In the genomic region with DNA sequence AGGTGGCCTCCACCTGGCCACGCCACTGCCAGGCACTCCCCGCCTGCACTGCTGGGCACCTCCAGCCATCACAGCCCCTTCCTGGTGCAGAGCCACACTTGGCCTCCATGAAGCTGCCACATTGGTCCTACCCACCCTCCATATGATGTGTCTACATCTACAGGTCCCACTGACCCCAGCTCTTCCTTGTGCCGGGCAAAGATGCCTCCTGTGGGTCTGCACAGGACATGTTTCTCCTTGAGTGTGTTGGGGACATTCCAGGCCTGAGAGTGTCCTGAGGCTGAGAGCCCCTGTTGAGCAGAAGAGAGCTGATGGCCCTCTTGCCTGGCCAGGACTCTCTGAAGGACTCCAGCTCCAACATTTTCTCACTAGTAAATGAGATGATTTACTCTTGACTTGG, we compare ENCODE assay signal across 31 cellular contexts. TPM values are rescaled to one million over a fixed set of nuclear protein-coding genes. Genes with fewer than 3 reads are reported as not detected.
"Had no signal": no experiment of that assay in that cellular context is flagged by ENCODE, and none has a peak within 500 bp of the region (broad histone marks: within the 10 kb centered on the region; RNA-seq: fewer than 3 reads in every experiment).

No MANE protein-coding gene starts in this region.

- H3K4me3 Mint-ChIP-seq: activated CD4-positive, alpha-beta memory T cell treated with anti-CD3 and anti-CD28 coated beads for 36 hours; activated CD4-positive, alpha-beta T cell treated with anti-CD3 and anti-CD28 coated beads for 36 hours; activated CD4-positive, alpha-beta T cell treated with anti-CD3 and anti-CD28 coated beads, Interleukin-2, amount 10 ng/mL, durations not matched to agents 7 days and 5 days; activated naive CD4-positive, alpha-beta T cell treated with anti-CD3 and anti-CD28 coated beads, Interleukin-2, amount 10 ng/mL, durations not matched to agents 7 days and 5 days; activated naive CD8-positive, alpha-beta T cell; activated naive CD8-positive, alpha-beta T cell treated with anti-CD3 and anti-CD28 coated beads, Interleukin-2, amount 50 U/mL, for 24 hours; activated T-cell treated with anti-CD3 and anti-CD28 coated beads, Interleukin-2, amount 50 U/mL, for 4 hours; activated T-helper 1 cell treated with anti-CD3 and anti-CD28 coated beads, Interleukin-12 subunit alpha, Interleukin-12 subunit beta, Interleukin-2, Interleukin-4 antibody, amounts not matched to agents 30 ng/mL and 10 ng/mL and 1 ng/mL, durations not matched to agents 14 hours and 24 hours and 36 hours had no signal

- H3K4me1 Mint-ChIP-seq: activated CD4-positive, alpha-beta T cell treated with anti-CD3 and anti-CD28 coated beads for 36 hours; activated CD4-positive, alpha-beta T cell treated with anti-CD3 and anti-CD28 coated beads, Interleukin-2, amount 10 ng/mL, durations not matched to agents 7 days and 5 days; activated naive CD4-positive, alpha-beta T cell treated with anti-CD3 and anti-CD28 coated beads, Interleukin-2, amount 10 ng/mL, durations not matched to agents 7 days and 5 days; activated naive CD8-positive, alpha-beta T cell treated with anti-CD3 and anti-CD28 coated beads, Interleukin-2, amount 50 U/mL, for 24 hours had no signal

- H3K27ac Mint-ChIP-seq: activated CD4-positive, alpha-beta memory T cell treated with anti-CD3 and anti-CD28 coated beads for 36 hours; activated CD4-positive, alpha-beta T cell treated with anti-CD3 and anti-CD28 coated beads for 36 hours; activated CD4-positive, alpha-beta T cell treated with anti-CD3 and anti-CD28 coated beads, Interleukin-2, amount 10 ng/mL, durations not matched to agents 7 days and 5 days; activated naive CD4-positive, alpha-beta T cell treated with anti-CD3 and anti-CD28 coated beads, Interleukin-2, amount 10 ng/mL, durations not matched to agents 7 days and 5 days; activated naive CD8-positive, alpha-beta T cell; activated naive CD8-positive, alpha-beta T cell treated with anti-CD3 and anti-CD28 coated beads, Interleukin-2, amount 50 U/mL, for 24 hours; activated T-helper 1 cell treated with anti-CD3 and anti-CD28 coated beads, Interleukin-12 subunit alpha, Interleukin-12 subunit beta, Interleukin-2, Interleukin-4 antibody, amounts not matched to agents 30 ng/mL and 10 ng/mL and 1 ng/mL, durations not matched to agents 14 hours and 24 hours and 36 hours had no signal

- H3K36me3 ChIP-seq: brain microvascular endothelial cell, SJCRH30, WERI-Rb-1 had no signal

- H3K27me3 ChIP-seq: brain microvascular endothelial cell, SJCRH30 had no signal

- DNase-seq: activated CD4-positive, alpha-beta memory T cell treated with anti-CD3 and anti-CD28 coated beads for 36 hours; activated CD4-positive, alpha-beta T cell treated with anti-CD3 and anti-CD28 coated beads for 36 hours; activated CD4-positive, alpha-beta T cell treated with anti-CD3 and anti-CD28 coated beads, Interleukin-2, amount 10 ng/mL, durations not matched to agents 7 days and 5 days; activated CD8-positive, alpha-beta memory T cell treated with anti-CD3 and anti-CD28 coated beads, Interleukin-2, amount 50 U/mL, for 4 hours; activated effector memory CD4-positive, alpha-beta T cell treated with Interleukin-2 at 50 U/mL for 16 hours; activated naive CD4-positive, alpha-beta T cell treated with anti-CD3 and anti-CD28 coated beads, Interleukin-2, amount 10 ng/mL, durations not matched to agents 7 days and 5 days; activated naive CD8-positive, alpha-beta T cell treated with anti-CD3 and anti-CD28 coated beads, Interleukin-2, amount 50 U/mL, for 24 hours; activated T-cell treated with anti-CD3 and anti-CD28 coated beads for 4 hours; activated T-cell treated with anti-CD3 and anti-CD28 coated beads, Interleukin-2, amount 50 U/mL, for 4 hours; aorta; brain microvascular endothelial cell; central memory CD4-positive, alpha-beta T cell; NCI-H1105; NCI-H1417 treated with DMSO at 0.1 percent for 48 hours; NCI-H1930; NCI-H2081 treated with DMSO at 0.1 percent for 48 hours; NCI-H226; NCI-H446 treated with DMSO at 0.1 percent for 48 hours; NCI-H524; NCI-H69; NCI-H82; SHP77; SJCRH30; T1000; WERI-Rb-1 had no signal

- H3K9me3 Mint-ChIP-seq: activated CD4-positive, alpha-beta T cell treated with anti-CD3 and anti-CD28 coated beads, Interleukin-2, amount 10 ng/mL, durations not matched to agents 7 days and 5 days; activated naive CD4-positive, alpha-beta T cell treated with anti-CD3 and anti-CD28 coated beads, Interleukin-2, amount 10 ng/mL, durations not matched to agents 7 days and 5 days; activated T-helper 1 cell treated with anti-CD3 and anti-CD28 coated beads, Interleukin-12 subunit alpha, Interleukin-12 subunit beta, Interleukin-2, Interleukin-4 antibody, amounts not matched to agents 30 ng/mL and 10 ng/mL and 1 ng/mL, durations not matched to agents 14 hours and 24 hours and 36 hours had no signal

- H3K4me3 ChIP-seq: SJCRH30, SK-N-MC had no signal

- H3K27ac ChIP-seq: brain microvascular endothelial cell, SJCRH30, SK-N-MC, WERI-Rb-1 had no signal

- H3K36me3 Mint-ChIP-seq: activated CD4-positive, alpha-beta memory T cell treated with anti-CD3 and anti-CD28 coated beads for 36 hours; activated naive CD4-positive, alpha-beta T cell treated with anti-CD3 and anti-CD28 coated beads, Interleukin-2, amount 10 ng/mL, durations not matched to agents 7 days and 5 days had no signal

- ATAC-seq: activated CD4-positive, alpha-beta T cell treated with anti-CD3 and anti-CD28 coated beads for 36 hours; activated CD4-positive, CD25-positive, alpha-beta regulatory T cell treated with anti-CD3 and anti-CD28 coated beads, Interleukin-2, amount 50 U/mL, for 24 hours; activated naive CD8-positive, alpha-beta T cell treated with anti-CD3 and anti-CD28 coated beads, Interleukin-2, amount 50 U/mL, for 24 hours; activated T-cell treated with anti-CD3 and anti-CD28 coated beads, Interleukin-2, amount 50 U/mL, for 4 hours; Panc1 had no signal

- H3K9me3 ChIP-seq: SJCRH30 had no signal

RNA-seq across cellular contexts. Expression of a gene that starts 7.5 kb away (rescaled TPM):
- total RNA-seq: MCF 10A had no signal
